20 cellular contexts compared by ENCODE assay signal in genomic region chr17:44272954-44273353, GRCh38. TPM values are rescaled to one million over a fixed set of nuclear protein-coding genes. Genes with fewer than 3 reads are reported as not detected.
DNase-seq lines count a peak whose midpoint lies in the region; ATAC-seq and TF ChIP-seq lines count a peak whose summit lies in the region.
"Had no signal": no experiment of that assay in that cellular context is flagged by ENCODE, and none has a peak within 500 bp of the region (broad histone marks: within the 10 kb centered on the region; RNA-seq: fewer than 3 reads in every experiment).

No MANE protein-coding gene starts in this region.

- peak overlapping the region; percentile 41 for H2AK5ac ChIP-seq in neuronal stem cell (ENCODE audit: low read depth, low read length)

- H2AFZ ChIP-seq in neuronal stem cell (ENCODE audit: low read length): no peak overlapping the region

- ATAC-seq in Right ventricle myocardium superior (ENCODE audit: poor library complexity) (peak; percentile 25), left cardiac atrium (no peak), left ventricle myocardium superior (peak; percentile 55), GM21381 (IDR thresholded peaks at IDR 0.05; ENCODE audit: unreplicated experiment) (no peak)
- ATAC-seq: HCT116 had no signal

- peaks cover 0 to 7% of the 10 kb centered on the region in 2 donors for H3K4me1 ChIP-seq in neuronal stem cell (ENCODE audit: control insufficient read depth in 2 of 2, insufficient read depth in 1 of 2, low read depth in 1 of 2, low read length in 2 of 2)

- WGBS in neuronal stem cell (ENCODE audit: extremely low coverage in 2 of 2, insufficient read length in 2 of 2, insufficient replicate concordance in 1 of 2), 2 donors: no CpG with 5 or more reads among the region's 6 CpGs

- no peak overlapping the region for H4K91ac ChIP-seq in neuronal stem cell (ENCODE audit: low read depth, low read length, poor library complexity)

- intact Hi-C loops in Right ventricle myocardium superior (cut with DNase I) (no loop called here), left cardiac atrium (cut with DNase I) (no loop called here), left ventricle myocardium superior (cut with micrococcal nuclease) (no loop called here)

- no peak overlapping the region for H2BK5ac ChIP-seq in neuronal stem cell (ENCODE audit: low read length)

- peak overlapping the region; percentile 55 for H2BK15ac ChIP-seq in neuronal stem cell (ENCODE audit: low read length)

- no peak overlapping the region for H3K27ac ChIP-seq in neuronal stem cell (replicated peaks; ENCODE audit: low read length)
- H3K27ac ChIP-seq: 22Rv1 had no signal

- H3K23ac ChIP-seq in neuronal stem cell (ENCODE audit: low read depth, low read length, poor library complexity): no peak overlapping the region

- H4K8ac ChIP-seq in neuronal stem cell (ENCODE audit: low read depth, low read length): no peak overlapping the region

- peak overlapping the region; percentile 50 for H3K9ac ChIP-seq in neuronal stem cell (ENCODE audit: low read depth, low read length, poor library complexity)

- no peak overlapping the region for H3K14ac ChIP-seq in neuronal stem cell (ENCODE audit: low read length)

- no peak overlapping the region for H3K4me3 ChIP-seq in neuronal stem cell (ENCODE audit: low read length in 2 of 2)

- H3K36me3 ChIP-seq in neuronal stem cell (replicated peaks in 1 of 2; ENCODE audit: control insufficient read depth in 2 of 2, insufficient read depth in 2 of 2, low read length in 2 of 2): no peaks in the 10 kb centered on the region

- H3K79me1 ChIP-seq in neuronal stem cell (ENCODE audit: low read depth, low read length): no peaks in the 10 kb centered on the region

- in situ Hi-C loops in GM13976 (cut with MboI; ENCODE audit: low sequenced_read_pairs, unreplicated experiment): no loop called here

- H3K27me3 ChIP-seq in neuronal stem cell (ENCODE audit: control insufficient read depth in 3 of 3, insufficient read depth in 3 of 3, low read depth in 1 of 3, low read length in 3 of 3): peaks cover 0 to 51% (median 0%) of the 10 kb centered on the region in 3 experiments

- H3K9me3 ChIP-seq in neuronal stem cell (replicated peaks in 1 of 2; ENCODE audit: control insufficient read depth in 2 of 2, insufficient read depth in 1 of 2, low read depth in 1 of 2, low read length in 2 of 2): no peaks in the 10 kb centered on the region

- no peak for TF ChIP-seq CTCF in GM13976 (IDR thresholded peaks at IDR 0.05; ENCODE audit: borderline replicate concordance, control extremely low read depth, extremely low read depth, insufficient read depth, missing control alignments)

- no peak overlapping the region for H2BK12ac ChIP-seq in neuronal stem cell (ENCODE audit: low read length)

- H2BK120ac ChIP-seq in neuronal stem cell (ENCODE audit: low read depth, low read length): peak overlapping the region; percentile 51

- no peak overlapping the region for H3K4ac ChIP-seq in neuronal stem cell (ENCODE audit: low read length)

- no peak overlapping the region for H3K18ac ChIP-seq in neuronal stem cell (ENCODE audit: low read length)

- no peak for DNase-seq in Right ventricle myocardium superior
- DNase-seq in left cardiac atrium: no peak
- peak; percentile 18 for DNase-seq in GM13976 (ENCODE audit: low spot score)
- no peak for DNase-seq in left ventricle myocardium superior
- no peak for DNase-seq in neuronal stem cell (ENCODE audit: low spot score)
- DNase-seq in stimulated activated CD4-positive, alpha-beta T cell treated with anti-CD3 and anti-CD28 coated beads, Interleukin-2, amount 100 ng/mL, for 24 hours: no peak
- DNase-seq in GM03348 (ENCODE audit: low spot score): no peak
- DNase-seq: Calu3; CD4-positive, CD25-positive, alpha-beta regulatory T cell; DMS 273 treated with DMSO at 0.1 percent for 48 hours; DMS79; IMR-90; KBM-7 had no signal

- H3K4me2 ChIP-seq in neuronal stem cell (ENCODE audit: insufficient read depth, low read length, poor library complexity, severe bottlenecking): no peak overlapping the region

RNA-seq across cellular contexts. Expression of gene SLC4A1, which starts 5.0 kb away (rescaled TPM):
- 0.30 TPM for total RNA-seq in Right ventricle myocardium superior
- under 1 TPM in 1 of 2 donors, not detected in 1; 0.63 TPM for total RNA-seq in left cardiac atrium
- total RNA-seq in left ventricle myocardium superior: not detected
- 0.03 TPM for polyA plus RNA-seq in neuronal stem cell (2013, experiment 1 of 2)
- not detected for polyA plus RNA-seq in neuronal stem cell (2013, experiment 2 of 2)
- total RNA-seq: A673; Calu3; CD4-positive, CD25-positive, alpha-beta regulatory T cell; G401; HT-29; IMR-90 had no signal
- polyA plus RNA-seq: BJ; CD4-positive, CD25-positive, alpha-beta regulatory T cell; IMR-90 had no signal

RNA-seq across cellular contexts. Expression of gene RUNDC3A, which starts 35.4 kb away (rescaled TPM):
- total RNA-seq in Right ventricle myocardium superior (0.22 TPM), left cardiac atrium (1 to 10 TPM in 1 of 2 donors, under 1 TPM in 1; 0.85 to 1.0 TPM), left ventricle myocardium superior (0.45 TPM)
- 0.25 TPM for polyA plus RNA-seq in neuronal stem cell (2013, experiment 1 of 2)
- 0.19 TPM for polyA plus RNA-seq in neuronal stem cell (2013, experiment 2 of 2)

RNA-seq across cellular contexts. Expression of gene SLC25A39, which starts 51.7 kb away (rescaled TPM):
- total RNA-seq in Right ventricle myocardium superior: 45.0 TPM
- 10 to 100 TPM; 60.9 to 62.5 TPM for total RNA-seq in left cardiac atrium
- 52.3 TPM for total RNA-seq in left ventricle myocardium superior
- polyA plus RNA-seq in neuronal stem cell (2013, experiment 1 of 2): 84.8 TPM
- 84.0 TPM for polyA plus RNA-seq in neuronal stem cell (2013, experiment 2 of 2)

RNA-seq across cellular contexts. Expression of gene UBTF, which starts 53.5 kb away (rescaled TPM):
- total RNA-seq in Right ventricle myocardium superior: 52.7 TPM
- 10 to 100 TPM; 35.5 to 48.2 TPM for total RNA-seq in left cardiac atrium
- 65.2 TPM for total RNA-seq in left ventricle myocardium superior
- 26.7 TPM for polyA plus RNA-seq in neuronal stem cell (2013, experiment 1 of 2)
- 27.4 TPM for polyA plus RNA-seq in neuronal stem cell (2013, experiment 2 of 2)

Comparison
In these comparisons a context has a peak if more than half of its experiments do, and no peak if none do; other contexts are left out.
1. ATAC-seq: peak in Right ventricle myocardium superior (single experiment) and left ventricle myocardium superior (single experiment); none in left cardiac atrium (0 of 2) and GM21381 (single experiment).